11 cellular contexts compared by ENCODE assay signal in genomic region chr11:11451501-11452005, GRCh38.
DNase-seq lines count a peak whose midpoint lies in the region; ATAC-seq, FAIRE-seq and TF ChIP-seq lines count a peak whose summit lies in the region.
"Had no signal": no experiment of that assay in that cellular context is flagged by ENCODE, and none has a peak within 500 bp of the region (broad histone marks: within the 10 kb centered on the region; RNA-seq: fewer than 3 reads in every experiment).

No MANE protein-coding gene starts in this region.

- intact Hi-C loops in prostate gland (cut with DNase I) = no loop called here

- no peaks in the 10 kb centered on the region for H3K36me3 Mint-ChIP-seq in nephron progenitor cell (ENCODE audit: low read depth)
- H3K36me3 Mint-ChIP-seq: T-cell had no signal

- DNase-seq in DMS53 (lab: John Stamatoyannopoulos, UW) = peak; percentile 82
- DNase-seq in bronchial epithelial cell (ENCODE audit: low read depth) = peak; percentile 49
- DNase-seq in prostate gland (ENCODE audit: low spot score) = no peak
- DNase-seq in H7 = no peak
- DNase-seq in nephron progenitor cell = no peak
- DNase-seq in activated CD4-positive, alpha-beta T cell treated with anti-CD3 and anti-CD28 coated beads for 1 hour = no peak
- DNase-seq: CD4-positive, alpha-beta T cell; lower lobe of right lung; T-cell had no signal

- no peaks in the 10 kb centered on the region for H3K4me1 ChIP-seq in prostate gland (replicated peaks)

- 72% methylated on average over 4 of the region's 4 CpGs for WGBS in prostate gland

- peaks cover under 1% of the 10 kb centered on the region for H3K4me1 Mint-ChIP-seq in nephron progenitor cell
- H3K4me1 Mint-ChIP-seq: T-cell had no signal

- FAIRE-seq in bronchial epithelial cell (lab: Jason Lieb, UNC) = no peak

- no peak for TF ChIP-seq POLR2A in prostate gland (IDR thresholded peaks at IDR 0.05)

- H3K27me3 ChIP-seq in bronchial epithelial cell (ENCODE audit: control insufficient read depth, insufficient read depth, low read length) = no peaks in the 10 kb centered on the region
- H3K27me3 ChIP-seq in prostate gland (replicated peaks; ENCODE audit: insufficient read depth) = no peaks in the 10 kb centered on the region
- H3K27me3 ChIP-seq in H7 (ENCODE audit: control insufficient read depth, insufficient read depth, low read length) = no peaks in the 10 kb centered on the region

- no peak overlapping the region for H3K27ac ChIP-seq in prostate gland

- no peaks in the 10 kb centered on the region for H3K9me3 Mint-ChIP-seq in nephron progenitor cell
- H3K9me3 Mint-ChIP-seq: CD4-positive, alpha-beta T cell; T-cell had no signal

- no peak overlapping the region for H3K4me3 Mint-ChIP-seq in nephron progenitor cell
- H3K4me3 Mint-ChIP-seq: CD4-positive, alpha-beta T cell; T-cell had no signal

- TF ChIP-seq CTCF in bronchial epithelial cell (IDR thresholded peaks at IDR 0.05; ENCODE audit: insufficient read depth, low read length, severe bottlenecking) (no peak), prostate gland (IDR thresholded peaks at IDR 0.05) (no peak), nephron progenitor cell (IDR thresholded peaks at IDR 0.05) (no peak)

- H3K4me3 ChIP-seq in bronchial epithelial cell (ENCODE audit: low read depth, low read length) (no peak overlapping the region), prostate gland (no peak overlapping the region), H7 (ENCODE audit: insufficient read depth, low read depth, low read length) (no peak overlapping the region)
- H3K4me3 ChIP-seq: lower lobe of right lung had no signal

- H3K9me3 ChIP-seq in prostate gland = no peaks in the 10 kb centered on the region
- H3K9me3 ChIP-seq: lower lobe of right lung had no signal

- peak; percentile 95 for ATAC-seq in GM19467 (IDR thresholded peaks at IDR 0.05; ENCODE audit: unreplicated experiment)
- peak; percentile 94 for ATAC-seq in HG03139 (IDR thresholded peaks at IDR 0.05; ENCODE audit: unreplicated experiment)
- ATAC-seq: lower lobe of right lung, T-cell had no signal

- H3K27ac Mint-ChIP-seq in nephron progenitor cell = no peak overlapping the region
- H3K27ac Mint-ChIP-seq: CD4-positive, alpha-beta T cell; T-cell had no signal

- peaks cover 17% of the 10 kb centered on the region for H3K27me3 Mint-ChIP-seq in nephron progenitor cell (ENCODE audit: low read depth, poor library complexity)
- H3K27me3 Mint-ChIP-seq: CD4-positive, alpha-beta T cell had no signal

- H3K36me3 ChIP-seq in bronchial epithelial cell (ENCODE audit: control insufficient read depth, insufficient read depth, low read length) (no peaks in the 10 kb centered on the region), prostate gland (no peaks in the 10 kb centered on the region), H7 (replicated peaks; ENCODE audit: control insufficient read depth, insufficient read depth, low read length) (no peaks in the 10 kb centered on the region)
- H3K36me3 ChIP-seq: lower lobe of right lung had no signal

Comparison
In these comparisons a context has a peak if more than half of its experiments do, and no peak if none do; other contexts are left out.
1. DNase-seq: peak in DMS53 (single experiment) and bronchial epithelial cell (single experiment); none in prostate gland (single experiment), H7 (single experiment), nephron progenitor cell (single experiment) and activated CD4-positive, alpha-beta T cell treated with anti-CD3 and anti-CD28 coated beads for 1 hour (single experiment).